8 cellular contexts compared by ENCODE assay signal in genomic region chr9:128034821-128035764, GRCh38. TPM values are rescaled to one million over a fixed set of nuclear protein-coding genes. Genes with fewer than 3 reads are reported as not detected.
DNase-seq lines count a peak whose midpoint lies in the region; ATAC-seq, FAIRE-seq and TF ChIP-seq lines count a peak whose summit lies in the region.

No MANE protein-coding gene starts in this region.

- no peak for FAIRE-seq in HTR-8/SVneo (lab: Jason Lieb, UNC)

- peaks cover 6% of the 10 kb centered on the region for H3K4me1 ChIP-seq in lower lobe of right lung

- H3K9me3 ChIP-seq in lower lobe of right lung = no peaks in the 10 kb centered on the region

- TF ChIP-seq CTCF in lower lobe of right lung (IDR thresholded peaks at IDR 0.05) = peak; percentile 92

- intact Hi-C loops in lower lobe of right lung (cut with DNase I) = no loop called here

- no peak overlapping the region for H3K4me3 ChIP-seq in lower lobe of right lung

- ATAC-seq in lower lobe of right lung = peak; percentile 94 to 97

- H3K36me3 ChIP-seq in lower lobe of right lung = no peaks in the 10 kb centered on the region

- no peaks in the 10 kb centered on the region for H3K27me3 ChIP-seq in lower lobe of right lung (ENCODE audit: low read depth)

- H3K27ac ChIP-seq in lower lobe of right lung = no peak overlapping the region

- DNase-seq in GM04504 (ENCODE audit: low read depth) (peak; percentile 62), HTR-8/SVneo (ENCODE audit: insufficient read length, low spot score) (peak; percentile 73), NCI-H82 treated with DMSO at 0.1 percent for 48 hours (lab: John Stamatoyannopoulos, UW; ENCODE audit: unreplicated experiment) (peak; percentile 74), lower lobe of right lung (peak; percentile 69), cortex of kidney (lab: John Stamatoyannopoulos, UW) (no peak)
- peak; percentile 56 to 68 for DNase-seq in activated CD4-positive, alpha-beta T cell treated with anti-CD3 and anti-CD28 coated beads, Interleukin-2, amount 50 U/mL, for 48 hours
- peak; percentile 52 for DNase-seq in effector CD8-positive, alpha-beta T cell (lab: John Stamatoyannopoulos, UW)
- peak; percentile 28 for DNase-seq in stimulated activated CD8-positive, alpha-beta memory T cell treated with anti-CD3 and anti-CD28 coated beads, Interleukin-4, amount 100 ng/mL, for 24 hours (ENCODE audit: low read depth)

RNA-seq across cellular contexts. Expression of gene NAIF1, which starts 32.0 kb away (rescaled TPM):
- 11.3 TPM for total RNA-seq in lower lobe of right lung

RNA-seq across cellular contexts. Expression of gene SLC25A25, which starts 32.9 kb away (rescaled TPM):
- 27.3 TPM for total RNA-seq in lower lobe of right lung

RNA-seq across cellular contexts. Expression of gene EEIG1, which starts 54.3 kb away (rescaled TPM):
- 36.0 TPM for total RNA-seq in lower lobe of right lung
